8 cellular contexts compared by ENCODE assay signal in genomic region chr19:34859823-34860736, GRCh38.
A peak's percentile ranks its signal among the peaks of the same experiment; 100 is the strongest.
DNase-seq lines count a peak whose midpoint lies in the region; ATAC-seq and TF ChIP-seq lines count a peak whose summit lies in the region.
"Not testable (repeated sequence)": the region's sequence is repeated elsewhere in the genome, so short reads cannot be mapped to it uniquely, and the experiment has no call there.

No MANE protein-coding gene starts in this region.

- peak overlapping the region; percentile 81 to 98 (median 97) for H3K27ac Mint-ChIP-seq in CD8-positive, alpha-beta memory T cell
- peak overlapping the region; percentile 91 to 98 for H3K27ac Mint-ChIP-seq in T-cell
- H3K27ac Mint-ChIP-seq in neural crest cell (ENCODE audit: unreplicated experiment), result peak overlapping the region; percentile 94

- not testable (repeated sequence) for H3K4me1 ChIP-seq in CD8-positive, alpha-beta memory T cell (ENCODE audit: insufficient read depth, low read length); effector memory CD4-positive, alpha-beta T cell (ENCODE audit: control insufficient read depth, insufficient read depth, low read length, poor library complexity, severe bottlenecking); iPS-18a (ENCODE audit: control insufficient read depth, low read depth, low read length); stomach

- POLR2A ChIA-PET in CD8-positive, alpha-beta memory T cell (lab: Charles Lee); T-cell (lab: Charles Lee): not testable (repeated sequence)

- not testable (repeated sequence) for TF ChIP-seq EP300 in stomach (IDR thresholded peaks at IDR 0.05)

- H3K4me3 Mint-ChIP-seq in CD8-positive, alpha-beta memory T cell, result peak overlapping the region; percentile 96 to 100 (median 98)
- peak overlapping the region; percentile 93 to 99 (median 96) for H3K4me3 Mint-ChIP-seq in T-cell
- peak overlapping the region; percentile 93 for H3K4me3 Mint-ChIP-seq in neural crest cell

- WGBS in stomach, 5 donors, result 5 to 14% (median 8%) methylated on average over 8 to 34 of the region's 34 CpGs

- CTCF ChIA-PET in CD8-positive, alpha-beta memory T cell (lab: Charles Lee), result interaction anchor here (1.2 kb wide), 1 partner anchor 70 kb away, joined by 3 read pairs; no protein-coding TSS in a partner anchor
- CTCF ChIA-PET in T-cell (lab: Charles Lee), result interaction anchor here in 1 of 2 donors (0.6 to 0.7 kb wide), 2 partner anchors 23 to 833 kb away, joined by 3 to 5 read pairs; no protein-coding TSS in a partner anchor

- H3K36me3 ChIP-seq in CD8-positive, alpha-beta memory T cell (ENCODE audit: insufficient read depth, low read length); KOPT-K1 (ENCODE audit: insufficient read depth, low read length); effector memory CD4-positive, alpha-beta T cell (ENCODE audit: control insufficient read depth, insufficient read depth, low read length); iPS-18a (ENCODE audit: control insufficient read depth, low read depth, low read length); stomach: not testable (repeated sequence)

- peaks cover 17 to 32% (median 20%) of the 10 kb centered on the region in 3 donors for H3K36me3 Mint-ChIP-seq in CD8-positive, alpha-beta memory T cell
- H3K36me3 Mint-ChIP-seq in T-cell (peaks cover 37% of the 10 kb centered on the region), neural crest cell (ENCODE audit: low read depth) (peaks cover 23% of the 10 kb centered on the region)

- H3K9ac ChIP-seq in iPS-18a (ENCODE audit: low read length), result peak overlapping the region; percentile 58

- not testable (repeated sequence) for TF ChIP-seq POLR2A in stomach (IDR thresholded peaks at IDR 0.05)

- intact Hi-C loops in stomach (cut with DNase I; ENCODE audit: low total_unique reads), result not testable (repeated sequence)

- not testable (repeated sequence) for H3K9me3 ChIP-seq in CD8-positive, alpha-beta memory T cell (ENCODE audit: low read length); KOPT-K1 (ENCODE audit: insufficient read depth, low read length, poor library complexity, severe bottlenecking); effector memory CD4-positive, alpha-beta T cell (ENCODE audit: control insufficient read depth, low read length); iPS-18a (ENCODE audit: control insufficient read depth, low read depth, low read length); stomach

- peak overlapping the region; percentile 49 for H3K4me3 ChIP-seq in CD8-positive, alpha-beta memory T cell (ENCODE audit: low read length)
- H3K4me3 ChIP-seq in effector memory CD4-positive, alpha-beta T cell (ENCODE audit: insufficient read depth, low read depth, low read length, poor library complexity, severe bottlenecking), result peak overlapping the region; percentile 45
- peak overlapping the region; percentile 58 for H3K4me3 ChIP-seq in iPS-18a (ENCODE audit: low read length)
- peak overlapping the region; percentile 27 to 43 (median 35) for H3K4me3 ChIP-seq in stomach

- not testable (repeated sequence) for TF ChIP-seq CTCF in neural crest cell (conservative IDR thresholded peaks at IDR 0.05); stomach (IDR thresholded peaks at IDR 0.05)

- H3K4me1 Mint-ChIP-seq in CD8-positive, alpha-beta memory T cell, result peaks cover 43 to 50% (median 50%) of the 10 kb centered on the region in 3 donors
- H3K4me1 Mint-ChIP-seq in T-cell (peaks cover 39 to 47% (median 46%) of the 10 kb centered on the region in 3 donors), neural crest cell (peaks cover 15% of the 10 kb centered on the region)

- H3K27me3 ChIP-seq in CD8-positive, alpha-beta memory T cell (ENCODE audit: insufficient read depth, low read length, poor library complexity, severe bottlenecking); effector memory CD4-positive, alpha-beta T cell (replicated peaks; ENCODE audit: control insufficient read depth, insufficient read depth, low read length, poor library complexity, severe bottlenecking); iPS-18a (ENCODE audit: control insufficient read depth, insufficient read depth, low read length); stomach: not testable (repeated sequence)

- ATAC-seq in T-cell (replicated peaks in 1 of 4), result peak; percentile 61 to 84 (median 74)

- not testable (repeated sequence) for H3K27me3 Mint-ChIP-seq in CD8-positive, alpha-beta memory T cell; T-cell; neural crest cell (ENCODE audit: low read depth)

- H3K9me3 Mint-ChIP-seq in CD8-positive, alpha-beta memory T cell; neural crest cell: not testable (repeated sequence)
- peaks cover 0 to 14% (median 2%) of the 10 kb centered on the region in 3 donors for H3K9me3 Mint-ChIP-seq in T-cell

- DNase-seq in CD8-positive, alpha-beta memory T cell, result peak in 2 of 5 donors; percentile 36 to 64
- DNase-seq in T-cell, result peak in 9 of 34 experiments; percentile 4 to 43 (median 14)
- DNase-seq in activated naive CD4-positive, alpha-beta T cell treated with Interleukin-2 at 50 U/mL for 16 hours, result peak; percentile 10
- DNase-seq in effector memory CD4-positive, alpha-beta T cell; neural crest cell (ENCODE audit: low read depth, low spot score); stomach: not testable (repeated sequence)

- H3K27ac ChIP-seq in CD8-positive, alpha-beta memory T cell (ENCODE audit: low read depth, low read length); iPS-18a (ENCODE audit: low read length): not testable (repeated sequence)
- peak overlapping the region; percentile 45 for H3K27ac ChIP-seq in KOPT-K1 (ENCODE audit: low read depth, low read length, poor library complexity, severe bottlenecking)
- peak overlapping the region; percentile 4 for H3K27ac ChIP-seq in effector memory CD4-positive, alpha-beta T cell (ENCODE audit: insufficient read depth, low read length, poor library complexity, severe bottlenecking)
- peak overlapping the region in 3 of 5 donors; percentile 1 to 38 (median 35) for H3K27ac ChIP-seq in stomach
